In the genomic region with DNA sequence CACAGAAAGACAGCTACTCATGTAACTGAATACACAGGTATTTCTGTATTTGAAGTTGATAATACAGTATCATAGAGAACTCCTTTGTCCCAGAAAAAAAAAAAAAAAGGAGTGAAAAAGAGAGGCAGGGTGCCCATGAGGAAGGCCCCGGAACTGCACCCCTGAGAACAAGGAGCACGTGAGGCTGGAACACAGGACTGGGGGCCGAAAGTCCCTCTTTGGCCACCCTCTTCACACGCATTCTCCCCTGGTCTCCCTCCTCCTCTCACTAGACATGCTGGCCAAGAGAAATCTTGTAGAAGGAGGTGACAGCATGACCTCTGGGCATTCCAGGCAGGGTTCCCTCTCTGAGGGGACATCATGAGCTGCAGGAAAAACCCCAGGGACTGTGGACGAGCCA, we compare ENCODE assay signal across 13 cellular contexts.
A peak's percentile ranks its signal among the peaks of the same experiment; 100 is the strongest.
DNase-seq lines count a peak whose midpoint lies in the region; ATAC-seq, FAIRE-seq and TF ChIP-seq lines count a peak whose summit lies in the region.
"Had no signal": no experiment of that assay in that cellular context is flagged by ENCODE, and none has a peak within 500 bp of the region (broad histone marks: within the 10 kb centered on the region; RNA-seq: fewer than 3 reads in every experiment).

No MANE protein-coding gene starts in this region.

- no peak overlapping the region for H2AFZ ChIP-seq in endothelial cell of umbilical vein (ENCODE audit: low read depth, low read length)

- H3K36me3 Mint-ChIP-seq in naive thymus-derived CD4-positive, alpha-beta T cell = peaks cover 8 to 69% (median 32%) of the 10 kb centered on the region in 5 donors

- no peak overlapping the region for H3K9ac ChIP-seq in endothelial cell of umbilical vein (replicated peaks; ENCODE audit: extremely low read depth, insufficient read depth, low read length)

- H3K27me3 ChIP-seq in BJ (ENCODE audit: control insufficient read depth, insufficient read depth, low read length) (no peaks in the 10 kb centered on the region), endothelial cell of umbilical vein (ENCODE audit: control insufficient read depth in 2 of 2, insufficient read depth in 2 of 2, low read length in 2 of 2) (no peaks in the 10 kb centered on the region)
- no peaks in the 10 kb centered on the region for H3K27me3 ChIP-seq in naive thymus-derived CD4-positive, alpha-beta T cell (ENCODE audit: control insufficient read depth in 2 of 2, insufficient read depth in 2 of 2, low read length in 2 of 2)

- H3K4me1 Mint-ChIP-seq in naive thymus-derived CD4-positive, alpha-beta T cell = peaks cover 0 to 21% (median 4%) of the 10 kb centered on the region in 7 donors

- H3K4me3 ChIP-seq in BJ (ENCODE audit: low read depth, low read length) (no peak overlapping the region), endothelial cell of umbilical vein (replicated peaks in 1 of 3; ENCODE audit: insufficient read depth in 1 of 3, low read depth in 1 of 3, low read length in 3 of 3) (no peak overlapping the region)
- H3K4me3 ChIP-seq in naive thymus-derived CD4-positive, alpha-beta T cell (ENCODE audit: low read length) = no peak overlapping the region

- dilution Hi-C loops in endothelial cell of umbilical vein (cut with MboI; ENCODE audit: extremely low pct_ligation_motif_present, low sequenced_read_pairs) = no loop called here

- no peak overlapping the region for H3K4me2 ChIP-seq in endothelial cell of umbilical vein (ENCODE audit: insufficient read depth, low read length)

- peak; percentile 38 for TF ChIP-seq CTCF in BJ (IDR thresholded peaks at IDR 0.05; ENCODE audit: insufficient read depth, low read depth, low read length)
- 0 out of 2 replicates have a peak, but pooled peaks have one; percentile 7 for TF ChIP-seq CTCF in LNCAP (IDR thresholded peaks at IDR 0.05)
- TF ChIP-seq CTCF in endothelial cell of umbilical vein (IDR thresholded peaks at IDR 0.05; ENCODE audit: extremely low read depth in 1 of 2, insufficient read depth in 1 of 2, low read depth in 1 of 2, low read length in 2 of 2) = peak; percentile 15

- peaks cover 25% of the 10 kb centered on the region for H3K4me1 ChIP-seq in endothelial cell of umbilical vein (ENCODE audit: control insufficient read depth, extremely low read depth, insufficient read depth, low read length)
- no peaks in the 10 kb centered on the region for H3K4me1 ChIP-seq in naive thymus-derived CD4-positive, alpha-beta T cell (ENCODE audit: control insufficient read depth in 2 of 2, insufficient read depth in 2 of 2, low read length in 2 of 2)

- H3K27ac Mint-ChIP-seq in naive thymus-derived CD4-positive, alpha-beta T cell = peak overlapping the region in 7 of 9 donors; percentile 12 to 85 (median 48)

- no TSS peak for BruUV-seq in endothelial cell of umbilical vein (replicated peaks; lab: Mats Ljungman, UMichigan)

- no peaks in the 10 kb centered on the region for H3K9me1 ChIP-seq in endothelial cell of umbilical vein (replicated peaks; ENCODE audit: control insufficient read depth, extremely low read depth, insufficient read depth, low read length)

- no peaks in the 10 kb centered on the region for H3K9me3 ChIP-seq in endothelial cell of umbilical vein (replicated peaks; ENCODE audit: control insufficient read depth, insufficient read depth, low read length)
- H3K9me3 ChIP-seq in naive thymus-derived CD4-positive, alpha-beta T cell (ENCODE audit: control insufficient read depth in 2 of 3, low read length in 3 of 3) = no peaks in the 10 kb centered on the region

- no peaks in the 10 kb centered on the region for H4K20me1 ChIP-seq in endothelial cell of umbilical vein (replicated peaks; ENCODE audit: control insufficient read depth, extremely low read depth, insufficient read depth, low read length)

- H3K27me3 Mint-ChIP-seq in naive thymus-derived CD4-positive, alpha-beta T cell = no peaks in the 10 kb centered on the region
- H3K27me3 Mint-ChIP-seq: naive B cell had no signal

- no peak overlapping the region for H3K4me3 Mint-ChIP-seq in naive thymus-derived CD4-positive, alpha-beta T cell
- H3K4me3 Mint-ChIP-seq: naive B cell had no signal

- H3K79me2 ChIP-seq in endothelial cell of umbilical vein (ENCODE audit: control insufficient read depth, insufficient read depth, low read length) = no peaks in the 10 kb centered on the region

- intact Hi-C loops in endothelial cell of umbilical vein (cut with micrococcal nuclease) = no loop called here
- intact Hi-C loops in naive thymus-derived CD4-positive, alpha-beta T cell (cut with micrococcal nuclease) = no loop called here

- ATAC-seq in naive thymus-derived CD4-positive, alpha-beta T cell = no peak
- ATAC-seq: esophagus mucosa had no signal

- DNase-seq in BJ (ENCODE audit: low read depth) = no peak
- DNase-seq in endothelial cell of umbilical vein (ENCODE audit: low read depth, low spot score) = no peak
- DNase-seq in naive thymus-derived CD4-positive, alpha-beta T cell = no peak
- DNase-seq in HPDE6-E6E7 (ENCODE audit: extremely low spot score) = no peak
- DNase-seq in NCI-H526 treated with DMSO at 0.1 percent for 48 hours (lab: John Stamatoyannopoulos, UW) = no peak
- DNase-seq in HT-29 (ENCODE audit: low spot score) = no peak
- no peak for DNase-seq in NCI-H1436 (lab: John Stamatoyannopoulos, UW)
- DNase-seq: activated T-cell treated with anti-CD3 and anti-CD28 coated beads, Interleukin-2, amount 50 U/mL, for 1 hour; naive B cell; NCI-H1694 treated with DMSO at 0.1 percent for 48 hours; SHP77 treated with DMSO at 0.1 percent for 48 hours had no signal

- FAIRE-seq in endothelial cell of umbilical vein (lab: Jason Lieb, UNC) = no peak

- no peak for TF ChIP-seq POLR2A in endothelial cell of umbilical vein (IDR thresholded peaks at IDR 0.05; ENCODE audit: low read depth, low read length)

- POLR2A ChIA-PET in BJ (lab: Charles Lee) = no interaction called here
- POLR2A ChIA-PET in endothelial cell of umbilical vein (lab: Charles Lee) = no interaction called here
- POLR2A ChIA-PET in naive thymus-derived CD4-positive, alpha-beta T cell (lab: Charles Lee) = no interaction called here

- H3K27ac ChIP-seq in endothelial cell of umbilical vein (ENCODE audit: insufficient read depth, low read depth, low read length) = no peak overlapping the region
- peak overlapping the region; percentile 30 for H3K27ac ChIP-seq in naive thymus-derived CD4-positive, alpha-beta T cell (ENCODE audit: low read depth, low read length)

- CTCF ChIA-PET in BJ (lab: Yijun Ruan, JAX) (interaction anchor here (1.2 to 1.5 kb wide), 4 partner anchors 9 to 26 kb away, joined by 3 to 6 read pairs (median 5); no protein-coding TSS in a partner anchor), endothelial cell of umbilical vein (lab: Charles Lee) (interaction anchor here (0.7 to 3.6 kb wide), 4 partner anchors 8 to 123 kb away, joined by 3 to 24 read pairs (median 4); no protein-coding TSS in a partner anchor)
- CTCF ChIA-PET in naive thymus-derived CD4-positive, alpha-beta T cell (lab: Charles Lee) = no interaction called here

- H3K36me3 ChIP-seq in BJ (ENCODE audit: control insufficient read depth, insufficient read depth, low read length) (peaks cover 4% of the 10 kb centered on the region; the same call in 1 of the 2 replicates), endothelial cell of umbilical vein (ENCODE audit: control insufficient read depth in 2 of 2, extremely low read depth in 1 of 2, insufficient read depth in 2 of 2, low read length in 2 of 2) (peaks cover 0 to 10% of the 10 kb centered on the region in 2 experiments)
- peaks cover 15 to 84% (median 57%) of the 10 kb centered on the region in 3 experiments for H3K36me3 ChIP-seq in naive thymus-derived CD4-positive, alpha-beta T cell (ENCODE audit: control insufficient read depth in 2 of 3, insufficient read depth in 3 of 3, low read length in 3 of 3)

- H3K9me3 Mint-ChIP-seq in naive thymus-derived CD4-positive, alpha-beta T cell = peaks cover 0 to 6% (median 0%) of the 10 kb centered on the region in 11 donors
- H3K9me3 Mint-ChIP-seq: naive B cell had no signal

TF ChIP-seq in endothelial cell of umbilical vein, 7 proteins besides CTCF, POLR2A, EP300 and RAD21:
- no peak for TF ChIP-seq FOS (IDR thresholded peaks at IDR 0.05; ENCODE audit: borderline replicate concordance, insufficient read depth, low read length)
- TF ChIP-seq POLR2AphosphoS5 (IDR thresholded peaks at IDR 0.05; ENCODE audit: insufficient read depth, low read depth, low read length) = no peak
- TF ChIP-seq, protein P1, sequence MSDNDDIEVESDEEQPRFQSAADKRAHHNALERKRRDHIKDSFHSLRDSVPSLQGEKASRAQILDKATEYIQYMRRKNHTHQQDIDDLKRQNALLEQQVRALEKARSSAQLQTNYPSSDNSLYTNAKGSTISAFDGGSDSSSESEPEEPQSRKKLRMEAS (IDR thresholded peaks at IDR 0.05; ENCODE audit: insufficient read depth, insufficient read length) = no peak
- TF ChIP-seq GATA2 (IDR thresholded peaks at IDR 0.05; ENCODE audit: insufficient read depth, insufficient read length, low read depth, low read length) = no peak
- no peak for TF ChIP-seq MYC (IDR thresholded peaks at IDR 0.05; ENCODE audit: low read depth, low read length)
- TF ChIP-seq JUN (IDR thresholded peaks at IDR 0.05; ENCODE audit: borderline replicate concordance, insufficient read depth, insufficient read length, low read depth) = no peak
